8 cellular contexts compared by ENCODE assay signal in genomic region chr19:48720251-48720612, GRCh38. TPM values are rescaled to one million over a fixed set of nuclear protein-coding genes. Genes with fewer than 3 reads are reported as not detected.
DNase-seq lines count a peak whose midpoint lies in the region; ATAC-seq and TF ChIP-seq lines count a peak whose summit lies in the region.

No MANE protein-coding gene starts in this region.

- peak; percentile 2 to 3 for ATAC-seq in activated T-cell treated with anti-CD3 and anti-CD28 coated beads, Interleukin-2, amount 50 U/mL, for 4 hours
- ATAC-seq in upper lobe of left lung (ENCODE audit: low FRiP score in 2 of 2) (no peak), GM18909 (IDR thresholded peaks at IDR 0.05; ENCODE audit: poor library complexity, unreplicated experiment) (no peak), HG03196 (IDR thresholded peaks at IDR 0.05; ENCODE audit: unreplicated experiment) (no peak), left lobe of liver (no peak)

- TF ChIP-seq CTCF in upper lobe of left lung (IDR thresholded peaks at IDR 0.05), result no peak

- WGBS in upper lobe of left lung, 2 donors, result 37 to 49% methylated on average over 12 of the region's 12 CpGs

- DNase-seq in activated T-cell treated with anti-CD3 and anti-CD28 coated beads, Interleukin-2, amount 50 U/mL, for 4 hours, result no peak
- DNase-seq in activated T-cell treated with anti-CD3 and anti-CD28 coated beads for 4 hours, result no peak
- DNase-seq in activated naive CD8-positive, alpha-beta T cell treated with anti-CD3 and anti-CD28 coated beads for 36 hours, result no peak
- no peak for DNase-seq in upper lobe of left lung
- no peak for DNase-seq in left lobe of liver (ENCODE audit: low spot score)

- TF ChIP-seq POLR2A in upper lobe of left lung (IDR thresholded peaks at IDR 0.05), result no peak

- no peak for TF ChIP-seq EP300 in upper lobe of left lung (IDR thresholded peaks at IDR 0.05)

- H3K9me3 ChIP-seq in upper lobe of left lung, result no peaks in the 10 kb centered on the region

- H3K27me3 ChIP-seq in layer of hippocampus (ENCODE audit: control insufficient read depth, insufficient read depth, low read length) (no peaks in the 10 kb centered on the region), upper lobe of left lung (no peaks in the 10 kb centered on the region)

- H3K27ac Mint-ChIP-seq in activated naive CD8-positive, alpha-beta T cell treated with anti-CD3 and anti-CD28 coated beads for 36 hours, result peak overlapping the region; percentile 8

- peaks cover 4% of the 10 kb centered on the region for H3K9me3 Mint-ChIP-seq in activated T-cell treated with anti-CD3 and anti-CD28 coated beads, Interleukin-2, amount 50 U/mL, for 4 hours
- peaks cover 4% of the 10 kb centered on the region for H3K9me3 Mint-ChIP-seq in activated naive CD8-positive, alpha-beta T cell treated with anti-CD3 and anti-CD28 coated beads for 36 hours

- peaks cover 0 to 19% (median 0%) of the 10 kb centered on the region in 4 donors for H3K36me3 ChIP-seq in upper lobe of left lung

- no peaks in the 10 kb centered on the region for H3K27me3 Mint-ChIP-seq in activated T-cell treated with anti-CD3 and anti-CD28 coated beads, Interleukin-2, amount 50 U/mL, for 4 hours (ENCODE audit: low read depth)
- H3K27me3 Mint-ChIP-seq in activated naive CD8-positive, alpha-beta T cell treated with anti-CD3 and anti-CD28 coated beads for 36 hours, result no peaks in the 10 kb centered on the region

- peaks cover 45 to 75% (median 74%) of the 10 kb centered on the region in 4 donors for H3K4me1 ChIP-seq in upper lobe of left lung

- peaks cover 3% of the 10 kb centered on the region for H3K36me3 Mint-ChIP-seq in activated T-cell treated with anti-CD3 and anti-CD28 coated beads, Interleukin-2, amount 50 U/mL, for 4 hours (ENCODE audit: insufficient read depth)
- H3K36me3 Mint-ChIP-seq in activated naive CD8-positive, alpha-beta T cell treated with anti-CD3 and anti-CD28 coated beads for 36 hours, result peaks cover 5% of the 10 kb centered on the region

- peaks cover 13% of the 10 kb centered on the region for H3K4me1 Mint-ChIP-seq in activated T-cell treated with anti-CD3 and anti-CD28 coated beads, Interleukin-2, amount 50 U/mL, for 4 hours (ENCODE audit: low read depth)
- H3K4me1 Mint-ChIP-seq in activated naive CD8-positive, alpha-beta T cell treated with anti-CD3 and anti-CD28 coated beads for 36 hours, result peaks cover 14% of the 10 kb centered on the region

- H3K4me3 ChIP-seq in upper lobe of left lung, result peak overlapping the region in 3 of 4 donors; percentile 49 to 60 (median 57)

- peak overlapping the region; percentile 99 for H3K27ac ChIP-seq in layer of hippocampus (ENCODE audit: low read depth, low read length)
- H3K27ac ChIP-seq in upper lobe of left lung, result peak overlapping the region in 3 of 4 donors; percentile 74 to 91 (median 83)

- peak overlapping the region; percentile 87 for H3K4me3 Mint-ChIP-seq in activated T-cell treated with anti-CD3 and anti-CD28 coated beads, Interleukin-2, amount 50 U/mL, for 4 hours
- H3K4me3 Mint-ChIP-seq in activated naive CD8-positive, alpha-beta T cell treated with anti-CD3 and anti-CD28 coated beads for 36 hours, result peak overlapping the region; percentile 96

RNA-seq across cellular contexts. Expression of gene MAMSTR, which starts 0.7 kb away (rescaled TPM):
- total RNA-seq in activated T-cell treated with anti-CD3 and anti-CD28 coated beads, Interleukin-2, amount 50 U/mL, for 4 hours, result under 1 TPM; 0.33 to 0.69 (median 0.51) TPM
- total RNA-seq in activated naive CD8-positive, alpha-beta T cell treated with anti-CD3 and anti-CD28 coated beads for 36 hours, result under 1 TPM; 0.41 to 0.46 TPM
- total RNA-seq in upper lobe of left lung (1 to 10 TPM in 5 of 6 donors, not detected in 1; 1.1 to 3.1 (median 1.3) TPM), left lobe of liver (0.23 TPM)

RNA-seq across cellular contexts. Expression of gene RASIP1, which starts 20.2 kb away (rescaled TPM):
- total RNA-seq in activated T-cell treated with anti-CD3 and anti-CD28 coated beads, Interleukin-2, amount 50 U/mL, for 4 hours, result under 1 TPM; 0.16 to 0.65 (median 0.18) TPM
- total RNA-seq in activated naive CD8-positive, alpha-beta T cell treated with anti-CD3 and anti-CD28 coated beads for 36 hours, result under 1 TPM; 0.40 to 0.49 TPM
- 10 to 100 TPM; 14.7 to 74.4 (median 26.3) TPM for total RNA-seq in upper lobe of left lung
- 3.1 TPM for total RNA-seq in left lobe of liver

RNA-seq across cellular contexts. Expression of gene FUT2, which starts 24.5 kb away (rescaled TPM):
- under 1 TPM in 1 of 3 donors, not detected in 2; 0.14 TPM for total RNA-seq in activated T-cell treated with anti-CD3 and anti-CD28 coated beads, Interleukin-2, amount 50 U/mL, for 4 hours
- not detected for total RNA-seq in activated naive CD8-positive, alpha-beta T cell treated with anti-CD3 and anti-CD28 coated beads for 36 hours
- total RNA-seq in upper lobe of left lung, result 1 to 10 TPM in 3 of 6 donors, under 1 TPM in 2, not detected in 1; 0.15 to 4.7 (median 1.9) TPM
- not detected for total RNA-seq in left lobe of liver

RNA-seq across cellular contexts. Expression of gene IZUMO1, which starts 26.5 kb away (rescaled TPM):
- not detected for total RNA-seq in activated T-cell treated with anti-CD3 and anti-CD28 coated beads, Interleukin-2, amount 50 U/mL, for 4 hours
- not detected for total RNA-seq in activated naive CD8-positive, alpha-beta T cell treated with anti-CD3 and anti-CD28 coated beads for 36 hours
- 1 to 10 TPM in 5 of 6 donors, not detected in 1; 1.4 to 4.2 (median 2.5) TPM for total RNA-seq in upper lobe of left lung
- not detected for total RNA-seq in left lobe of liver

RNA-seq across cellular contexts. Expression of gene FUT1, which starts 32.2 kb away (rescaled TPM):
- total RNA-seq in activated T-cell treated with anti-CD3 and anti-CD28 coated beads, Interleukin-2, amount 50 U/mL, for 4 hours, result under 1 TPM; 0.13 to 0.22 (median 0.18) TPM
- under 1 TPM; 0.06 to 0.12 TPM for total RNA-seq in activated naive CD8-positive, alpha-beta T cell treated with anti-CD3 and anti-CD28 coated beads for 36 hours
- total RNA-seq in upper lobe of left lung (10 to 100 TPM in 3 of 6 donors, 1 to 10 TPM in 3; 7.2 to 17.4 (median 10.1) TPM), left lobe of liver (0.43 TPM)

Comparison
In these comparisons a context has a peak if more than half of its experiments do, and no peak if none do; other contexts are left out.
1. ATAC-seq: peak in activated T-cell treated with anti-CD3 and anti-CD28 coated beads, Interleukin-2, amount 50 U/mL, for 4 hours (2 of 2); none in upper lobe of left lung (0 of 2), GM18909 (single experiment), HG03196 (single experiment) and left lobe of liver (single experiment).